16 cellular contexts compared by ENCODE assay signal in the genomic region with DNA sequence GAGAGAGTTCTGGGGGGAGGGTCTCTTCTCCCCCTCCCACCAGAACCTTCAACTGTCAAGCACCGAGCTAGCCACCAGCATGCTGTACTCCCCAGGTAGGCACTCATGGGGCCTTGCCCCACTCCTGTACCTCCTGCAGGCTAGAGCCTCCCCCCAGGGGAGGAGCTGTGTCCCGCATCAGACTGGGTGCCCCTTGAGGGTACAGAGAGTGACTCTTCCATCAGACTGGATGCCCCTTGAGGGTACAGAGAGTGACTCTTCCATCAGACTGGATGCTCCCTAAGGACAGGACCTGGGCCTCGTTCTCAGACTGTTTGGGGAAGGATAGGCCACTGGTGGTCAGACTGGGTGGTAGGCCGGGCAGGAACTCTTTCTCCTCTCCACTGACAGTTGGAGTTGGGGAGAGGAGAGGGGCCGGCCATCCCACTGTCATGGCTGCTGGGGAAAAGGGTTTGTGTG. TPM values are rescaled to one million over a fixed set of nuclear protein-coding genes. Genes with fewer than 3 reads are reported as not detected.
DNase-seq lines count a peak whose midpoint lies in the region; ATAC-seq and TF ChIP-seq lines count a peak whose summit lies in the region.
"Had no signal": no experiment of that assay in that cellular context is flagged by ENCODE, and none has a peak within 500 bp of the region (broad histone marks: within the 10 kb centered on the region; RNA-seq: fewer than 3 reads in every experiment).

A gene (plus strand): TSS at position 51 of the 459 bp plus-strand sequence. CDS start 29 bp downstream, at position 80.

- no peak within 1 kb of the TSS for H4K91ac ChIP-seq in neuronal stem cell (ENCODE audit: low read depth, low read length, poor library complexity)

- no peaks in the 10 kb centered on the region for H3K36me3 Mint-ChIP-seq in activated CD4-positive, alpha-beta T cell treated with anti-CD3 and anti-CD28 coated beads, Interleukin-2, amount 10 ng/mL, durations not matched to agents 7 days and 5 days (ENCODE audit: low read depth)
- H3K36me3 Mint-ChIP-seq in WTC11 = peaks cover 2% of the 10 kb centered on the region; the same call in 1 of the 2 replicates
- H3K36me3 Mint-ChIP-seq: CD4-positive, CD25-positive, alpha-beta regulatory T cell had no signal

- H2AK5ac ChIP-seq in neuronal stem cell (ENCODE audit: low read depth, low read length) = peak within 1 kb of the TSS; percentile 73

- peak within 1 kb of the TSS; percentile 2 for H3K27ac Mint-ChIP-seq in activated CD4-positive, alpha-beta T cell treated with anti-CD3 and anti-CD28 coated beads, Interleukin-2, amount 10 ng/mL, durations not matched to agents 7 days and 5 days
- H3K27ac Mint-ChIP-seq in WTC11 = peak within 1 kb of the TSS; percentile 7; the same call in 1 of the 2 replicates
- H3K27ac Mint-ChIP-seq: CD4-positive, CD25-positive, alpha-beta regulatory T cell had no signal

- no peak within 1 kb of the TSS for H3K4ac ChIP-seq in neuronal stem cell (ENCODE audit: low read length)

- POLR2A ChIA-PET in activated CD4-positive, alpha-beta T cell treated with anti-CD3 and anti-CD28 coated beads, Interleukin-2, amount 10 ng/mL, durations not matched to agents 7 days and 5 days (lab: Charles Lee) = no interaction called here
- POLR2A ChIA-PET in WTC11 (lab: Charles Lee) = no interaction called here

- H2BK12ac ChIP-seq in neuronal stem cell (ENCODE audit: low read length) = no peak within 1 kb of the TSS

- in situ Hi-C loops in KBM-7 (cut with MboI; ENCODE audit: low pct_unique_long_range_greater_than_20kb, low sequenced_read_pairs) = no loop called here

- H2BK15ac ChIP-seq in neuronal stem cell (ENCODE audit: low read length) = peak within 1 kb of the TSS; percentile 75

- no peak for TF ChIP-seq CTCF in C4-2B (conservative IDR thresholded peaks at IDR 0.05)
- TF ChIP-seq CTCF in WTC11 (IDR thresholded peaks at IDR 0.05) = no peak
- TF ChIP-seq CTCF in thyroid gland (IDR thresholded peaks at IDR 0.05) = no peak

- peak within 1 kb of the TSS; percentile 84 for H3K27ac ChIP-seq in C4-2B
- no peak within 1 kb of the TSS for H3K27ac ChIP-seq in neuronal stem cell (replicated peaks; ENCODE audit: low read length)
- H3K27ac ChIP-seq in thyroid gland = no peak within 1 kb of the TSS
- H3K27ac ChIP-seq: BLaER1 treated with 17β-estradiol and CSF1 and Interleukin-3, amounts not matched to agents 10 nM and 100 nM had no signal

- H3K9me3 ChIP-seq in neuronal stem cell (replicated peaks in 1 of 2; ENCODE audit: control insufficient read depth in 2 of 2, insufficient read depth in 1 of 2, low read depth in 1 of 2, low read length in 2 of 2) = peaks cover 0 to 2% of the 10 kb centered on the region in 2 donors
- H3K9me3 ChIP-seq in thyroid gland = no peaks in the 10 kb centered on the region
- H3K9me3 ChIP-seq: BLaER1 treated with 17β-estradiol and CSF1 and Interleukin-3, amounts not matched to agents 10 nM and 100 nM had no signal

- H3K27me3 Mint-ChIP-seq in activated CD4-positive, alpha-beta T cell treated with anti-CD3 and anti-CD28 coated beads, Interleukin-2, amount 10 ng/mL, durations not matched to agents 7 days and 5 days = peaks cover 4% of the 10 kb centered on the region
- H3K27me3 Mint-ChIP-seq in WTC11 (ENCODE audit: low read depth) = no peaks in the 10 kb centered on the region

- no peak within 1 kb of the TSS for H3K4me3 Mint-ChIP-seq in activated CD4-positive, alpha-beta T cell treated with anti-CD3 and anti-CD28 coated beads, Interleukin-2, amount 10 ng/mL, durations not matched to agents 7 days and 5 days
- no peak within 1 kb of the TSS for H3K4me3 Mint-ChIP-seq in WTC11
- H3K4me3 Mint-ChIP-seq: CD4-positive, CD25-positive, alpha-beta regulatory T cell; CD8-positive, alpha-beta memory T cell; GM23338 had no signal

- H3K4me1 ChIP-seq in neuronal stem cell (ENCODE audit: control insufficient read depth in 2 of 2, insufficient read depth in 1 of 2, low read depth in 1 of 2, low read length in 2 of 2) (peaks cover 7 to 11% of the 10 kb centered on the region in 2 donors), thyroid gland (no peaks in the 10 kb centered on the region)

- H3K4me2 ChIP-seq in neuronal stem cell (ENCODE audit: insufficient read depth, low read length, poor library complexity, severe bottlenecking) = no peak within 1 kb of the TSS
- H3K4me2 ChIP-seq: GM23338 had no signal

- H3K14ac ChIP-seq in neuronal stem cell (ENCODE audit: low read length) = no peak within 1 kb of the TSS

- H4K8ac ChIP-seq in neuronal stem cell (ENCODE audit: low read depth, low read length) = no peak within 1 kb of the TSS

- no peak within 1 kb of the TSS for H2AFZ ChIP-seq in neuronal stem cell (ENCODE audit: low read length)
- H2AFZ ChIP-seq: GM23338 had no signal

- DNase-seq in activated CD4-positive, alpha-beta T cell treated with anti-CD3 and anti-CD28 coated beads, Interleukin-2, amount 10 ng/mL, durations not matched to agents 7 days and 5 days = no peak
- DNase-seq in activated CD4-positive, alpha-beta T cell treated with anti-CD3 and anti-CD28 coated beads for 48 hours = no peak
- DNase-seq in WTC11 (ENCODE audit: low spot score) (no peak), neuronal stem cell (ENCODE audit: low spot score) (no peak), NCI-H146 (lab: John Stamatoyannopoulos, UW) (no peak), KBM-7 (no peak), thyroid gland (no peak)
- DNase-seq: 8988T; CD4-positive, CD25-positive, alpha-beta regulatory T cell; CD8-positive, alpha-beta memory T cell; COR-L47; H7 had no signal

- H2BK5ac ChIP-seq in neuronal stem cell (ENCODE audit: low read length) = peak within 1 kb of the TSS; percentile 61

- CTCF ChIA-PET in activated CD4-positive, alpha-beta T cell treated with anti-CD3 and anti-CD28 coated beads, Interleukin-2, amount 10 ng/mL, durations not matched to agents 7 days and 5 days (lab: Charles Lee) = interaction anchor here (1.0 kb wide), 1 partner anchor 11 kb away, joined by 3 read pairs; no protein-coding TSS in a partner anchor
- CTCF ChIA-PET in WTC11 (lab: Charles Lee) = interaction anchor here (1.8 to 2.4 kb wide), 2 partner anchors 14 to 76 kb away, joined by 7 to 16 read pairs; no protein-coding TSS in a partner anchor

- H3K79me1 ChIP-seq in neuronal stem cell (ENCODE audit: low read depth, low read length) = peaks cover 4% of the 10 kb centered on the region

- no peak for ATAC-seq in WTC11
- ATAC-seq: GM23338 had no signal

- no peak within 1 kb of the TSS for H3K23ac ChIP-seq in neuronal stem cell (ENCODE audit: low read depth, low read length, poor library complexity)

- WGBS in neuronal stem cell (ENCODE audit: extremely low coverage in 2 of 2, insufficient read length in 2 of 2, insufficient replicate concordance in 1 of 2), 2 donors = no CpG with 5 or more reads among the region's 5 CpGs
- 73 to 99% methylated on average over 4 to 5 of the region's 5 CpGs for WGBS in thyroid gland, 2 donors

- peaks cover 0 to 5% of the 10 kb centered on the region in 2 donors for H3K36me3 ChIP-seq in neuronal stem cell (replicated peaks in 1 of 2; ENCODE audit: control insufficient read depth in 2 of 2, insufficient read depth in 2 of 2, low read length in 2 of 2)
- no peaks in the 10 kb centered on the region for H3K36me3 ChIP-seq in thyroid gland

- H3K27me3 ChIP-seq in neuronal stem cell (ENCODE audit: control insufficient read depth in 3 of 3, insufficient read depth in 3 of 3, low read depth in 1 of 3, low read length in 3 of 3) (no peaks in the 10 kb centered on the region), thyroid gland (no peaks in the 10 kb centered on the region)
- H3K27me3 ChIP-seq: BLaER1 treated with 17β-estradiol and CSF1 and Interleukin-3, amounts not matched to agents 10 nM and 100 nM had no signal

- H3K18ac ChIP-seq in neuronal stem cell (ENCODE audit: low read length) = peak within 1 kb of the TSS; percentile 42

- peak within 1 kb of the TSS; percentile 31 for H2BK120ac ChIP-seq in neuronal stem cell (ENCODE audit: low read depth, low read length)

- peaks cover 9% of the 10 kb centered on the region for H3K4me1 Mint-ChIP-seq in activated CD4-positive, alpha-beta T cell treated with anti-CD3 and anti-CD28 coated beads, Interleukin-2, amount 10 ng/mL, durations not matched to agents 7 days and 5 days
- H3K4me1 Mint-ChIP-seq in WTC11 = peaks cover 38% of the 10 kb centered on the region

- H3K9me3 Mint-ChIP-seq in activated CD4-positive, alpha-beta T cell treated with anti-CD3 and anti-CD28 coated beads, Interleukin-2, amount 10 ng/mL, durations not matched to agents 7 days and 5 days = no peaks in the 10 kb centered on the region
- no peaks in the 10 kb centered on the region for H3K9me3 Mint-ChIP-seq in WTC11
- H3K9me3 Mint-ChIP-seq: CD4-positive, CD25-positive, alpha-beta regulatory T cell; CD8-positive, alpha-beta memory T cell; GM23338 had no signal

- intact Hi-C loops in thyroid gland (cut with DNase I) = loop anchor here (10.0 kb wide), 1 partner anchor 176 kb away; no protein-coding TSS in a partner anchor

- H3K4me3 ChIP-seq in neuronal stem cell (ENCODE audit: low read length in 2 of 2) = no peak within 1 kb of the TSS
- no peak within 1 kb of the TSS for H3K4me3 ChIP-seq in thyroid gland (replicated peaks in 1 of 3)
- H3K4me3 ChIP-seq: BLaER1 treated with 17β-estradiol and CSF1 and Interleukin-3, amounts not matched to agents 10 nM and 100 nM; GM23338 had no signal

- peak within 1 kb of the TSS; percentile 0 for H3K9ac ChIP-seq in neuronal stem cell (ENCODE audit: low read depth, low read length, poor library complexity)
- H3K9ac ChIP-seq: BLaER1 treated with 17β-estradiol and CSF1 and Interleukin-3, amounts not matched to agents 10 nM and 100 nM had no signal

- no peak for TF ChIP-seq POLR2A in thyroid gland (IDR thresholded peaks at IDR 0.05)

TF ChIP-seq in WTC11, 78 proteins besides CTCF, POLR2A, EP300 and RAD21 (continues in another document):
- TF ChIP-seq SMAD3 (CRISPR knock-in tag; IDR thresholded peaks at IDR 0.05; ENCODE audit: borderline replicate concordance) (no peak), ZNF396 (CRISPR knock-in tag; IDR thresholded peaks at IDR 0.05; ENCODE audit: borderline replicate concordance) (no peak)
- TF ChIP-seq, protein P1, sequence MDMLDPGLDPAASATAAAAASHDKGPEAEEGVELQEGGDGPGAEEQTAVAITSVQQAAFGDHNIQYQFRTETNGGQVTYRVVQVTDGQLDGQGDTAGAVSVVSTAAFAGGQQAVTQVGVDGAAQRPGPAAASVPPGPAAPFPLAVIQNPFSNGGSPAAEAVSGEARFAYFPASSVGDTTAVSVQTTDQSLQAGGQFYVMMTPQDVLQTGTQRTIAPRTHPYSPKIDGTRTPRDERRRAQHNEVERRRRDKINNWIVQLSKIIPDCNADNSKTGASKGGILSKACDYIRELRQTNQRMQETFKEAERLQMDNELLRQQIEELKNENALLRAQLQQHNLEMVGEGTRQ (CRISPR knock-in tag; IDR thresholded peaks at IDR 0.05) = no peak

RNA-seq across cellular contexts. Expression of the gene that starts here (rescaled TPM):
- total RNA-seq in activated CD4-positive, alpha-beta T cell treated with anti-CD3 and anti-CD28 coated beads, Interleukin-2, amount 10 ng/mL, durations not matched to agents 7 days and 5 days = 1 to 10 TPM; 2.5 to 3.0 TPM
- 2.3 to 3.3 TPM (median 3.2 TPM) in 3 replicates for total RNA-seq in WTC11 (2021)
- 0.17 TPM for polyA plus RNA-seq in neuronal stem cell (2013, experiment 1 of 2)
- polyA plus RNA-seq in neuronal stem cell (2013, experiment 2 of 2) = 0.14 TPM
- total RNA-seq in thyroid gland = 1 to 10 TPM in 1 of 4 donors, under 1 TPM in 1, not detected in 2; 0.22 to 1.7 TPM
- total RNA-seq: A673; CD4-positive, CD25-positive, alpha-beta regulatory T cell; CD8-positive, alpha-beta memory T cell had no signal
- polyA plus RNA-seq: CD4-positive, CD25-positive, alpha-beta regulatory T cell; CD8-positive, alpha-beta memory T cell had no signal
